ENCODE assay signal across 16 cellular contexts in the genomic region with DNA sequence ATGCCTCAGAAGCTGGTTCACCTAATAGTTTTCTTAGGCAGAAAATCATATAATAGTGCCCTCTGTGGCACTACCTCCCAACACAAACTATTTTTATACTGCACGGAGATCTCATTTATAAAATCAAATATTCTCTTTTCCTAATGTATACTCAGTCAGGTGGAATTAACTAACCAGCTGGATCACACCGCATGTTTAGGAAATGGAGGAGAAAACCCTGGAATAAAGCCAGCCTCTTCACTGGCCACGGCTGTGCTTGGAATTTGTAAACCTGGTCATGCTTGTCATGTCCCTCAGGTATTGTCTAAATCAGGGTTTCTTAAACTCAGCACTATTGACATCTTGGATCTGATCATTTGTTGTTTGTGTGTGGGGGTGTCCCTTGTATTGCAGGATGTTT.
A peak's percentile ranks its signal among the peaks of the same experiment; 100 is the strongest.
DNase-seq lines count a peak whose midpoint lies in the region; ATAC-seq and TF ChIP-seq lines count a peak whose summit lies in the region.
"Had no signal": no experiment of that assay in that cellular context is flagged by ENCODE, and none has a peak within 500 bp of the region (broad histone marks: within the 10 kb centered on the region; RNA-seq: fewer than 3 reads in every experiment).

No MANE protein-coding gene starts in this region.

- POLR2A ChIA-PET in GM10248 (lab: Yijun Ruan, JAX): no interaction called here

- CTCF ChIA-PET in GM10248 (lab: Yijun Ruan, JAX): interaction anchor here (0.7 to 3.0 kb wide), 6 partner anchors 12 to 45 kb away, joined by 3 to 15 read pairs (median 3); no protein-coding TSS in a partner anchor

- no peak for ATAC-seq in central memory CD8-positive, alpha-beta T cell (replicated peaks; ENCODE audit: extremely low read depth, poor library complexity, severe bottlenecking)
- no peak for ATAC-seq in stimulated activated memory B cell treated with anti-CD40 and anti-IgM and Interleukin-4, amounts not matched to agents 10 μg/mL and 1 μg/mL and 100 μg/mL, for 72 hours
- no peak for ATAC-seq in HG03025 (IDR thresholded peaks at IDR 0.05; ENCODE audit: low FRiP score, unreplicated experiment)
- ATAC-seq: SK-N-SH treated with all-trans-retinoic acid at 6 μM for 48 hours had no signal

- TF ChIP-seq CTCF in GM10248 (IDR thresholded peaks at IDR 0.05; ENCODE audit: control extremely low read depth, extremely low read depth, low read depth, missing control alignments): no peak
- no peak for TF ChIP-seq CTCF in GM13976 (IDR thresholded peaks at IDR 0.05; ENCODE audit: borderline replicate concordance, control extremely low read depth, extremely low read depth, insufficient read depth, missing control alignments)

- peaks cover 84% of the 10 kb centered on the region for H3K4me1 Mint-ChIP-seq in activated T-cell treated with anti-CD3 and anti-CD28 coated beads, Interleukin-2, amount 50 U/mL, for 24 hours (ENCODE audit: low read depth)
- peaks cover 82% of the 10 kb centered on the region for H3K4me1 Mint-ChIP-seq in central memory CD8-positive, alpha-beta T cell
- H3K4me1 Mint-ChIP-seq in stimulated activated memory B cell treated with anti-CD40 and anti-IgM and Interleukin-4, amounts not matched to agents 10 μg/mL and 1 μg/mL and 100 μg/mL, for 72 hours: peaks cover 93% of the 10 kb centered on the region

- H3K36me3 Mint-ChIP-seq in activated T-cell treated with anti-CD3 and anti-CD28 coated beads, Interleukin-2, amount 50 U/mL, for 24 hours (ENCODE audit: low read depth): peaks cover 47% of the 10 kb centered on the region
- H3K36me3 Mint-ChIP-seq in central memory CD8-positive, alpha-beta T cell (ENCODE audit: insufficient read depth): peaks cover 8% of the 10 kb centered on the region
- H3K36me3 Mint-ChIP-seq in stimulated activated memory B cell treated with anti-CD40 and anti-IgM and Interleukin-4, amounts not matched to agents 10 μg/mL and 1 μg/mL and 100 μg/mL, for 72 hours: peaks cover 72% of the 10 kb centered on the region

- no peaks in the 10 kb centered on the region for H3K27me3 Mint-ChIP-seq in activated T-cell treated with anti-CD3 and anti-CD28 coated beads, Interleukin-2, amount 50 U/mL, for 24 hours
- H3K27me3 Mint-ChIP-seq in central memory CD8-positive, alpha-beta T cell: no peaks in the 10 kb centered on the region
- H3K27me3 Mint-ChIP-seq in stimulated activated memory B cell treated with anti-CD40 and anti-IgM and Interleukin-4, amounts not matched to agents 10 μg/mL and 1 μg/mL and 100 μg/mL, for 72 hours: no peaks in the 10 kb centered on the region

- peaks cover 9% of the 10 kb centered on the region for H3K9me3 Mint-ChIP-seq in activated T-cell treated with anti-CD3 and anti-CD28 coated beads, Interleukin-2, amount 50 U/mL, for 24 hours
- H3K9me3 Mint-ChIP-seq in central memory CD8-positive, alpha-beta T cell: no peaks in the 10 kb centered on the region
- peaks cover 8% of the 10 kb centered on the region for H3K9me3 Mint-ChIP-seq in stimulated activated memory B cell treated with anti-CD40 and anti-IgM and Interleukin-4, amounts not matched to agents 10 μg/mL and 1 μg/mL and 100 μg/mL, for 72 hours

- in situ Hi-C loops in GM13976 (cut with MboI; ENCODE audit: low sequenced_read_pairs, unreplicated experiment): no loop called here

- peak overlapping the region; percentile 88 for H3K27ac Mint-ChIP-seq in activated T-cell treated with anti-CD3 and anti-CD28 coated beads, Interleukin-2, amount 50 U/mL, for 24 hours
- peak overlapping the region; percentile 89 for H3K27ac Mint-ChIP-seq in central memory CD8-positive, alpha-beta T cell (ENCODE audit: low read depth)
- peak overlapping the region; percentile 96 for H3K27ac Mint-ChIP-seq in stimulated activated memory B cell treated with anti-CD40 and anti-IgM and Interleukin-4, amounts not matched to agents 10 μg/mL and 1 μg/mL and 100 μg/mL, for 72 hours

- DNase-seq in activated T-cell treated with anti-CD3 and anti-CD28 coated beads, Interleukin-2, amount 50 U/mL, for 24 hours: no peak
- DNase-seq in activated T-cell treated with anti-CD3 and anti-CD28 coated beads, Interleukin-2, amount 50 U/mL, for 1 hour: no peak
- DNase-seq in NCI-H2171 (lab: John Stamatoyannopoulos, UW): peak; percentile 52
- DNase-seq in central memory CD8-positive, alpha-beta T cell (ENCODE audit: low spot score in 2 of 2): no peak
- DNase-seq in GM10248 (ENCODE audit: extremely low spot score): no peak
- DNase-seq in GM13976 (ENCODE audit: low spot score): no peak
- DNase-seq: activated gamma-delta T cell, Kasumi-1, kidney, mesendoderm, NCI-H187 treated with DMSO at 0.1 percent for 48 hours, NCI-H526 treated with DMSO at 0.1 percent for 48 hours, Peyer's patch had no signal

- H3K4me3 Mint-ChIP-seq in activated T-cell treated with anti-CD3 and anti-CD28 coated beads, Interleukin-2, amount 50 U/mL, for 24 hours: no peak overlapping the region
- H3K4me3 Mint-ChIP-seq in central memory CD8-positive, alpha-beta T cell: no peak overlapping the region
- peak overlapping the region; percentile 61 for H3K4me3 Mint-ChIP-seq in stimulated activated memory B cell treated with anti-CD40 and anti-IgM and Interleukin-4, amounts not matched to agents 10 μg/mL and 1 μg/mL and 100 μg/mL, for 72 hours
